In the genomic region with DNA sequence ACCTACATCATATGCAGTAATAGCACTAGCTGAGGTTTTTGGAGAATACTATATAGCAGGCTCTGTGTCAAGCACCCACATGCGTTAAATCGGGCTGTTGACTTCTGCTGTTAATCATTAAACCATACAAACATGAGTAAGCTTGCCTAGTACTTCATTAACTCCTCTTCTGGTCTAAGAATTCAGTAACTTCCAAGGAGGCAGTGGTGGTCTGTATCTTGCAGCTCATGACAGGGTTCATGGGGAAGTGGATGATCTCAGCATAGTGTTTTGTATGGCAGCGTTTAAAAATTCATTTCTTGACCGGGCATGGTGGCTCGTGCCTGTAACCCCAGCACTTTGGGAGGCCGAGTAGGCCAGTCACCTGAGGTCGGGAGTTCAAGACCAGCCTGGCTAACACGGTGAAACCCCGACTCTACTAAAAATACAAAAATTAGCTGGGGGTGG, we compare ENCODE assay signal across 16 cellular contexts. TPM values are rescaled to one million over a fixed set of nuclear protein-coding genes. Genes with fewer than 3 reads are reported as not detected.
DNase-seq lines count a peak whose midpoint lies in the region; ATAC-seq and TF ChIP-seq lines count a peak whose summit lies in the region.
"Had no signal": no experiment of that assay in that cellular context is flagged by ENCODE, and none has a peak within 500 bp of the region (broad histone marks: within the 10 kb centered on the region; RNA-seq: fewer than 3 reads in every experiment).

A gene (minus strand): TSS at position 24 of the 447 bp plus-strand sequence. CDS start 1,173 bp downstream, outside the sequence.

- ATAC-seq in GM18517 (IDR thresholded peaks at IDR 0.05; ENCODE audit: unreplicated experiment) (peak; percentile 61), HCT116 (no peak), right lobe of liver (peak; percentile 87 to 94 (median 92)), HG03439 (IDR thresholded peaks at IDR 0.05; ENCODE audit: unreplicated experiment) (no peak), omental fat pad (ENCODE audit: low FRiP score) (no peak)
- ATAC-seq: Right ventricle myocardium inferior had no signal

- POLR2A ChIA-PET in HCT116 (lab: Charles Lee) = no interaction called here
- POLR2A ChIA-PET in PC-9 (lab: Charles Lee; ENCODE audit: unreplicated experiment) = interaction anchor here (0.6 kb wide), 1 partner anchor 72 kb away, joined by 3 read pairs; no protein-coding TSS in a partner anchor

- H3K9me2 ChIP-seq in HCT116 (ENCODE audit: insufficient read depth) (no peaks in the 10 kb centered on the region), PC-9 (ENCODE audit: insufficient read depth) (no peaks in the 10 kb centered on the region), GM23248 (ENCODE audit: insufficient read depth) (no peaks in the 10 kb centered on the region)

- no peak within 1 kb of the TSS for H3K27ac ChIP-seq in HCT116 (ENCODE audit: low read depth, low read length)
- no peak within 1 kb of the TSS for H3K27ac ChIP-seq in PC-9
- peak within 1 kb of the TSS; percentile 1 to 64 (median 29) for H3K27ac ChIP-seq in right lobe of liver
- no peak within 1 kb of the TSS for H3K27ac ChIP-seq in GM23248
- H3K27ac ChIP-seq: BLaER1 treated with 17β-estradiol and CSF1 and Interleukin-3, amounts not matched to agents 10 nM and 100 nM had no signal

- no peak within 1 kb of the TSS for H3K4me3 ChIP-seq in HCT116 (replicated peaks in 1 of 2; ENCODE audit: low read depth in 1 of 2, low read length in 2 of 2)
- no peak within 1 kb of the TSS for H3K4me3 ChIP-seq in PC-9
- H3K4me3 ChIP-seq in right lobe of liver = no peak within 1 kb of the TSS
- H3K4me3 ChIP-seq in GM23248 = no peak within 1 kb of the TSS
- H3K4me3 ChIP-seq: BLaER1 treated with 17β-estradiol and CSF1 and Interleukin-3, amounts not matched to agents 10 nM and 100 nM had no signal

- TF ChIP-seq RAD21 in HCT116 (IDR thresholded peaks at IDR 0.05; ENCODE audit: low read depth) = no peak

- WGBS in right lobe of liver (ENCODE audit: insufficient coverage, low coverage, low lambda C conversion rate, missing lambda C conversion rate) = 47% methylated on average over 9 of the region's 9 CpGs
- WGBS in GM23248 (ENCODE audit: low coverage in 1 of 2, low lambda C conversion rate in 2 of 2, missing lambda C conversion rate in 2 of 2), 2 experiments = 28 to 42% methylated on average over 8 to 9 of the region's 9 CpGs

- H3K9me3 ChIP-seq in HCT116 (ENCODE audit: control insufficient read depth in 1 of 2, insufficient read depth in 1 of 2, low read depth in 1 of 2, low read length in 2 of 2) = no peaks in the 10 kb centered on the region
- H3K9me3 ChIP-seq in PC-9 (ENCODE audit: insufficient read depth, low read depth) = no peaks in the 10 kb centered on the region
- H3K9me3 ChIP-seq in right lobe of liver = no peaks in the 10 kb centered on the region
- H3K9me3 ChIP-seq in GM23248 (ENCODE audit: low read depth) = no peaks in the 10 kb centered on the region

- H3K4me2 ChIP-seq in HCT116 (ENCODE audit: low read length) (peak within 1 kb of the TSS; percentile 17; the same call in 1 of the 2 replicates), PC-9 (peak within 1 kb of the TSS; percentile 34; the same call in 1 of the 2 replicates), GM23248 (ENCODE audit: unreplicated experiment) (no peak within 1 kb of the TSS)
- H3K4me2 ChIP-seq: BLaER1 treated with 17β-estradiol and CSF1 and Interleukin-3, amounts not matched to agents 10 nM and 100 nM had no signal

- H3K36me3 ChIP-seq in HCT116 (ENCODE audit: control insufficient read depth in 1 of 2, insufficient read depth in 2 of 2, low read length in 2 of 2) (no peaks in the 10 kb centered on the region), PC-9 (ENCODE audit: low read depth) (no peaks in the 10 kb centered on the region), right lobe of liver (no peaks in the 10 kb centered on the region), GM23248 (ENCODE audit: low read depth) (no peaks in the 10 kb centered on the region)
- H3K36me3 ChIP-seq: BLaER1 treated with 17β-estradiol and CSF1 and Interleukin-3, amounts not matched to agents 10 nM and 100 nM had no signal

- H2AFZ ChIP-seq in HCT116 (ENCODE audit: low read depth, low read length, poor library complexity, severe bottlenecking) = no peak within 1 kb of the TSS
- H2AFZ ChIP-seq in PC-9 = 0 out of 2 replicates have a peak within 1 kb of the TSS, but pooled peaks have one; percentile 67
- H2AFZ ChIP-seq in GM23248 = no peak within 1 kb of the TSS

- DNase-seq in HCT116 (ENCODE audit: low read depth, low spot score) (no peak), PC-9 (no peak), right lobe of liver (no peak), GM23248 (no peak), NCI-H524 treated with DMSO at 0.1 percent for 48 hours (lab: John Stamatoyannopoulos, UW) (no peak), omental fat pad (ENCODE audit: low spot score) (no peak)
- DNase-seq: activated CD8-positive, alpha-beta memory T cell treated with anti-CD3 and anti-CD28 coated beads, Interleukin-2, amount 50 U/mL, for 48 hours; amniotic stem cell; HFFc6; NCI-H1048; NCI-H510A had no signal

- H3K79me2 ChIP-seq in HCT116 (ENCODE audit: insufficient read depth, low read length) = no peaks in the 10 kb centered on the region
- no peaks in the 10 kb centered on the region for H3K79me2 ChIP-seq in PC-9 (ENCODE audit: low read depth)
- H3K79me2 ChIP-seq in GM23248 (ENCODE audit: insufficient read depth) = no peaks in the 10 kb centered on the region

- peaks cover 0 to 7% of the 10 kb centered on the region in 2 experiments; a peak in 2 of 4 replicates for H3K4me1 ChIP-seq in HCT116 (ENCODE audit: control insufficient read depth in 1 of 2, insufficient read depth in 2 of 2, low read length in 2 of 2)
- peaks cover 26% of the 10 kb centered on the region for H3K4me1 ChIP-seq in PC-9 (replicated peaks; ENCODE audit: insufficient read depth)
- peaks cover 0 to 26% (median 5%) of the 10 kb centered on the region in 4 donors for H3K4me1 ChIP-seq in right lobe of liver
- H3K4me1 ChIP-seq in GM23248 (ENCODE audit: insufficient read depth) = no peaks in the 10 kb centered on the region
- H3K4me1 ChIP-seq: BLaER1 treated with 17β-estradiol and CSF1 and Interleukin-3, amounts not matched to agents 10 nM and 100 nM had no signal

- TF ChIP-seq POLR2A in HCT116 (IDR thresholded peaks at IDR 0.05; ENCODE audit: borderline replicate concordance, extremely low read depth, insufficient read depth, insufficient read length) (no peak), right lobe of liver (IDR thresholded peaks at IDR 0.05) (no peak)

- H4K20me1 ChIP-seq in HCT116 (ENCODE audit: insufficient read depth) = no peaks in the 10 kb centered on the region
- H4K20me1 ChIP-seq in PC-9 (ENCODE audit: insufficient read depth) = no peaks in the 10 kb centered on the region
- H4K20me1 ChIP-seq in GM23248 (ENCODE audit: insufficient read depth) = no peaks in the 10 kb centered on the region
- H4K20me1 ChIP-seq: BLaER1 treated with 17β-estradiol and CSF1 and Interleukin-3, amounts not matched to agents 10 nM and 100 nM had no signal

- no peaks in the 10 kb centered on the region for H3K27me3 ChIP-seq in HCT116 (ENCODE audit: insufficient read depth, low read length)
- H3K27me3 ChIP-seq in PC-9 (ENCODE audit: insufficient read depth, low read depth) = no peaks in the 10 kb centered on the region
- no peaks in the 10 kb centered on the region for H3K27me3 ChIP-seq in right lobe of liver
- no peaks in the 10 kb centered on the region for H3K27me3 ChIP-seq in GM23248 (replicated peaks; ENCODE audit: insufficient read depth)
- H3K27me3 ChIP-seq: BLaER1 treated with 17β-estradiol and CSF1 and Interleukin-3, amounts not matched to agents 10 nM and 100 nM had no signal

- RAD21 ChIA-PET in HCT116 (lab: Charles Lee; ENCODE audit: low non-redundant PET in 1 of 2, low total read pairs in 2 of 2, uncharacterized antibody in 2 of 2, unreplicated experiment in 2 of 2) = no interaction called here

- H3F3A ChIP-seq in PC-9 (ENCODE audit: insufficient read depth, low read depth) (peaks cover 4% of the 10 kb centered on the region; the same call in 1 of the 2 replicates), GM23248 (ENCODE audit: insufficient read depth) (no peaks in the 10 kb centered on the region)

- intact Hi-C loops in HCT116 (cut with micrococcal nuclease) (no loop called here), PC-9 (cut with micrococcal nuclease; ENCODE audit: unreplicated experiment) (no loop called here), right lobe of liver (cut with DNase I) (no loop called here)

- H3K9ac ChIP-seq in HCT116 (ENCODE audit: low read length) (no peak within 1 kb of the TSS), GM23248 (no peak within 1 kb of the TSS)
- H3K9ac ChIP-seq: BLaER1 treated with 17β-estradiol and CSF1 and Interleukin-3, amounts not matched to agents 10 nM and 100 nM had no signal

- in situ Hi-C loops in GM23248 (cut with MboI) = no loop called here

- BruUV-seq in HCT116 (replicated peaks; lab: Mats Ljungman, UMichigan) (no TSS peak), PC-9 (replicated peaks; lab: Mats Ljungman, UMichigan) (no TSS peak)

- CTCF ChIA-PET in HCT116 (lab: Charles Lee) (no interaction called here), PC-9 (lab: Charles Lee) (no interaction called here)

- TF ChIP-seq CTCF in HCT116 (IDR thresholded peaks at IDR 0.05 in 2 of 3, conservative IDR thresholded peaks at IDR 0.05 in 1 of 3; ENCODE audit: borderline replicate concordance in 1 of 3, insufficient read depth in 1 of 3, low read depth in 2 of 3, low read length in 2 of 3) (no peak), PC-9 (conservative IDR thresholded peaks at IDR 0.05) (no peak), right lobe of liver (IDR thresholded peaks at IDR 0.05) (no peak), omental fat pad (IDR thresholded peaks at IDR 0.05) (no peak)

TF ChIP-seq in HCT116, 20 proteins besides CTCF, POLR2A, EP300 and RAD21 (continues in another document):
- no peak for TF ChIP-seq YY1 (IDR thresholded peaks at IDR 0.05; ENCODE audit: extremely low read depth, insufficient replicate concordance, low read depth, low read length)
- TF ChIP-seq, protein P1, sequence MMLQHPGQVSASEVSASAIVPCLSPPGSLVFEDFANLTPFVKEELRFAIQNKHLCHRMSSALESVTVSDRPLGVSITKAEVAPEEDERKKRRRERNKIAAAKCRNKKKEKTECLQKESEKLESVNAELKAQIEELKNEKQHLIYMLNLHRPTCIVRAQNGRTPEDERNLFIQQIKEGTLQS (IDR thresholded peaks at IDR 0.05) = no peak
- TF ChIP-seq, protein P2, sequence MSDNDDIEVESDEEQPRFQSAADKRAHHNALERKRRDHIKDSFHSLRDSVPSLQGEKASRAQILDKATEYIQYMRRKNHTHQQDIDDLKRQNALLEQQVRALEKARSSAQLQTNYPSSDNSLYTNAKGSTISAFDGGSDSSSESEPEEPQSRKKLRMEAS (IDR thresholded peaks at IDR 0.05) = no peak
- no peak for TF ChIP-seq EGR1 (IDR thresholded peaks at IDR 0.05; ENCODE audit: low read depth)
- no peak for TF ChIP-seq JUND (IDR thresholded peaks at IDR 0.05)
- no peak for TF ChIP-seq SP1 (IDR thresholded peaks at IDR 0.05; ENCODE audit: low read depth)

RNA-seq across cellular contexts. Expression of the gene that starts here (rescaled TPM):
- total RNA-seq in HCT116 (2021; ENCODE audit: unreplicated experiment) (not detected), PC-9 (2021) (not detected in 2 replicates), right lobe of liver (under 1 TPM in 3 of 6 experiments, not detected in 3; 0.25 to 0.78 (median 0.42) TPM), omental fat pad (1 to 10 TPM in 2 of 4 donors, under 1 TPM in 1, not detected in 1; 0.19 to 2.2 (median 1.1) TPM)
- polyA plus RNA-seq in HCT116 (2012) = 0.08 TPM in 1 of 2 replicates, not detected in the other
- not detected in 2 replicates for total RNA-seq in GM23248 (2014; rRNA removed; shearing (Covaris generic))
- polyA plus RNA-seq in GM23248 (2016; fragmentation: Nextera tagmentation; extraction: Ambion mirVana) = not detected in 2 replicates
- total RNA-seq: HFFc6, Right ventricle myocardium inferior had no signal
- polyA plus RNA-seq: keratinocyte had no signal

Comparison
In these comparisons a context has a peak if more than half of its experiments do, and no peak if none do; other contexts are left out.
1. Peak in ATAC-seq and H3K27ac ChIP-seq in right lobe of liver; RNA of the gene not detected or under 1 TPM.